ENCODE assay signal across 9 cellular contexts in genomic region chr2:160993543-160994090, GRCh38.
DNase-seq lines count a peak whose midpoint lies in the region; ATAC-seq and TF ChIP-seq lines count a peak whose summit lies in the region.
"Had no signal": no experiment of that assay in that cellular context is flagged by ENCODE, and none has a peak within 500 bp of the region (broad histone marks: within the 10 kb centered on the region; RNA-seq: fewer than 3 reads in every experiment).

No MANE protein-coding gene starts in this region.

- no peaks in the 10 kb centered on the region for H3F3A ChIP-seq in neural progenitor cell (ENCODE audit: low read depth)

- H3K27me3 ChIP-seq in BE2C (no peaks in the 10 kb centered on the region), neural progenitor cell (no peaks in the 10 kb centered on the region)

- H3K36me3 ChIP-seq in BE2C, result no peaks in the 10 kb centered on the region
- no peaks in the 10 kb centered on the region for H3K36me3 ChIP-seq in neural progenitor cell

- peak overlapping the region; percentile 85 for H2AFZ ChIP-seq in neural progenitor cell (replicated peaks)

- H3K27ac Mint-ChIP-seq in neural progenitor cell, result no peak overlapping the region
- H3K27ac Mint-ChIP-seq: activated naive CD4-positive, alpha-beta T cell treated with anti-CD3 and anti-CD28 coated beads, Interleukin-2, amount 50 U/mL, for 24 hours had no signal

- DNase-seq in BE2C (peak; percentile 31), NCI-H1092 treated with DMSO at 0.1 percent for 48 hours (lab: John Stamatoyannopoulos, UW) (peak; percentile 54), epithelial cell of proximal tubule (ENCODE audit: low read depth) (no peak), neural progenitor cell (ENCODE audit: low spot score) (no peak), SKM-1 treated with dmso at 0.1 percent for 144 hours (lab: John Stamatoyannopoulos, UW; ENCODE audit: unreplicated experiment) (no peak), middle frontal gyrus (ENCODE audit: extremely low spot score, low spot score) (no peak)

- H3K9me3 ChIP-seq in BE2C, result no peaks in the 10 kb centered on the region
- no peaks in the 10 kb centered on the region for H3K9me3 ChIP-seq in neural progenitor cell (ENCODE audit: low read depth)

- H3K79me2 ChIP-seq in neural progenitor cell (ENCODE audit: low read depth), result no peaks in the 10 kb centered on the region

- no peak overlapping the region for H3K4me2 ChIP-seq in neural progenitor cell

- no peaks in the 10 kb centered on the region for H3K9me3 Mint-ChIP-seq in neural progenitor cell
- H3K9me3 Mint-ChIP-seq: activated naive CD4-positive, alpha-beta T cell treated with anti-CD3 and anti-CD28 coated beads, Interleukin-2, amount 50 U/mL, for 24 hours had no signal

- H4K20me1 ChIP-seq in neural progenitor cell (ENCODE audit: low read depth), result no peaks in the 10 kb centered on the region

- H3K4me3 ChIP-seq in BE2C (ENCODE audit: low read depth, low read length) (no peak overlapping the region; the same call in 1 of the 2 replicates), epithelial cell of proximal tubule (ENCODE audit: low read depth, low read length) (peak overlapping the region; percentile 3), neural progenitor cell (no peak overlapping the region)

- H3K27ac ChIP-seq in neural progenitor cell, result no peak overlapping the region

- H3K4me1 Mint-ChIP-seq in neural progenitor cell, result peaks cover 8% of the 10 kb centered on the region

- H3K4me1 ChIP-seq in BE2C (no peaks in the 10 kb centered on the region), neural progenitor cell (peaks cover 9% of the 10 kb centered on the region)

- H3K27me3 Mint-ChIP-seq in neural progenitor cell (ENCODE audit: insufficient read depth, low read depth), result no peaks in the 10 kb centered on the region
- H3K27me3 Mint-ChIP-seq: activated naive CD4-positive, alpha-beta T cell treated with anti-CD3 and anti-CD28 coated beads, Interleukin-2, amount 50 U/mL, for 24 hours had no signal

- ATAC-seq in HG03457 (IDR thresholded peaks at IDR 0.05; ENCODE audit: unreplicated experiment), result no peak
- ATAC-seq in HG03039 (IDR thresholded peaks at IDR 0.05; ENCODE audit: unreplicated experiment), result no peak

- no peak overlapping the region for H3K4me3 Mint-ChIP-seq in neural progenitor cell
- H3K4me3 Mint-ChIP-seq: activated naive CD4-positive, alpha-beta T cell treated with anti-CD3 and anti-CD28 coated beads, Interleukin-2, amount 50 U/mL, for 24 hours had no signal

- no peak for TF ChIP-seq CTCF in BE2C (IDR thresholded peaks at IDR 0.05; ENCODE audit: low read depth, low read length)
- TF ChIP-seq CTCF in epithelial cell of proximal tubule (conservative IDR thresholded peaks at IDR 0.05; ENCODE audit: low read depth, low read length), result no peak
- TF ChIP-seq CTCF in neural progenitor cell (IDR thresholded peaks at IDR 0.05), result no peak

- H3K9ac ChIP-seq in neural progenitor cell, result no peak overlapping the region

- H3K36me3 Mint-ChIP-seq in neural progenitor cell, result no peaks in the 10 kb centered on the region
- H3K36me3 Mint-ChIP-seq: activated naive CD4-positive, alpha-beta T cell treated with anti-CD3 and anti-CD28 coated beads, Interleukin-2, amount 50 U/mL, for 24 hours had no signal

Comparison
In these comparisons a context has a peak if more than half of its experiments do, and no peak if none do; other contexts are left out.
1. DNase-seq: peak in BE2C (single experiment) and NCI-H1092 treated with DMSO at 0.1 percent for 48 hours (single experiment); none in epithelial cell of proximal tubule (single experiment), neural progenitor cell (single experiment), SKM-1 treated with dmso at 0.1 percent for 144 hours (single experiment) and middle frontal gyrus (single experiment).